ENCODE assay signal across 26 cellular contexts in genomic region chr6:49736017-49736508, GRCh38. TPM values are rescaled to one million over a fixed set of nuclear protein-coding genes. Genes with fewer than 3 reads are reported as not detected.
DNase-seq lines count a peak whose midpoint lies in the region; ATAC-seq, FAIRE-seq and TF ChIP-seq lines count a peak whose summit lies in the region.
"Had no signal": no experiment of that assay in that cellular context is flagged by ENCODE, and none has a peak within 500 bp of the region (broad histone marks: within the 10 kb centered on the region; RNA-seq: fewer than 3 reads in every experiment).

No MANE protein-coding gene starts in this region.

- H3K4me2 ChIP-seq in GM23338 (no peak overlapping the region), K562 (ENCODE audit: insufficient read depth, low read length) (peak overlapping the region; percentile 10; the same call in 1 of the 2 replicates), neural progenitor cell (no peak overlapping the region)
- H3K4me2 ChIP-seq: KMS-11 had no signal

- H3K79me2 ChIP-seq in GM23338 (replicated peaks; ENCODE audit: insufficient read depth), result no peaks in the 10 kb centered on the region
- no peaks in the 10 kb centered on the region for H3K79me2 ChIP-seq in K562 (ENCODE audit: control insufficient read depth, insufficient read depth, low read length)
- H3K79me2 ChIP-seq in neural progenitor cell (ENCODE audit: low read depth), result no peaks in the 10 kb centered on the region

- intact Hi-C loops in K562 (cut with micrococcal nuclease), result loop anchor here (1.0 to 5.0 kb wide), 5 partner anchors 90 to 274 kb away; partner anchors contain the start of genes CENPQ, MMUT and RHAG

- CTCF ChIA-PET in K562 (lab: Yijun Ruan, JAX; ENCODE audit: low intra/inter-chr PET ratio), result no interaction called here
- CTCF ChIA-PET in WTC11 (lab: Charles Lee), result interaction anchor here (0.6 kb wide), 1 partner anchor 581 kb away, joined by 4 read pairs; no protein-coding TSS in a partner anchor

- peak; percentile 31 to 62 for TF ChIP-seq RAD21 in K562 (CRISPR knock-in tag; conservative IDR thresholded peaks at IDR 0.05 in 1 of 2, IDR thresholded peaks at IDR 0.05 in 1 of 2)

- H3K4me1 ChIP-seq in GM23338 (ENCODE audit: insufficient read depth) (no peaks in the 10 kb centered on the region), K562 (replicated peaks in 1 of 2; ENCODE audit: control insufficient read depth in 2 of 2, insufficient read depth in 2 of 2, low read length in 2 of 2) (peaks cover 0 to 49% of the 10 kb centered on the region in 2 experiments; a peak in 3 of 5 replicates), neutrophil (ENCODE audit: control insufficient read depth in 1 of 2, insufficient read depth in 1 of 2, low read depth in 1 of 2, low read length in 1 of 2) (peaks cover 23 to 28% of the 10 kb centered on the region in 2 experiments), neural progenitor cell (no peaks in the 10 kb centered on the region)
- H3K4me1 ChIP-seq: SJSA1 had no signal

- H3K9me2 ChIP-seq in GM23338 (ENCODE audit: insufficient read depth), result no peaks in the 10 kb centered on the region

- H3K9me3 Mint-ChIP-seq in GM23338 (no peaks in the 10 kb centered on the region), WTC11 (no peaks in the 10 kb centered on the region), immature natural killer cell (peaks cover 0 to 38% (median 5%) of the 10 kb centered on the region in 6 donors), neural progenitor cell (no peaks in the 10 kb centered on the region)
- H3K9me3 Mint-ChIP-seq: H9 had no signal

- no peak for DNase-seq in GM23338 (ENCODE audit: low spot score)
- DNase-seq in OCI-M2 (lab: John Stamatoyannopoulos, UW; ENCODE audit: unreplicated experiment), result peak; percentile 33
- peak; percentile 60 to 88 (median 78) for DNase-seq in K562 (ENCODE audit: extremely low read depth in 1 of 4, low spot score in 3 of 4)
- DNase-seq in WTC11 (ENCODE audit: low spot score), result no peak
- DNase-seq in immature natural killer cell, result no peak
- DNase-seq in neural progenitor cell (ENCODE audit: low spot score), result no peak
- DNase-seq: C1 segment of cervical spinal cord; CD8-positive, alpha-beta memory T cell; GM23248; H9; IMR-90; MM.1S; NCI-H1048; NCI-H1694; NCI-H2029 treated with DMSO at 0.1 percent for 48 hours; NCI-H2171 treated with DMSO at 0.1 percent for 48 hours; NCI-H524; NK-92 treated with Interleukin-12 subunit alpha and Interleukin-12 subunit beta, amount 100 ng/mL, for 24 hours; Right ventricle myocardium superior; RPMI8226; T-cell had no signal

- no peak overlapping the region for H3K4me3 Mint-ChIP-seq in GM23338
- no peak overlapping the region for H3K4me3 Mint-ChIP-seq in WTC11
- H3K4me3 Mint-ChIP-seq in immature natural killer cell, result no peak overlapping the region
- no peak overlapping the region for H3K4me3 Mint-ChIP-seq in neural progenitor cell
- H3K4me3 Mint-ChIP-seq: CD8-positive, alpha-beta memory T cell; H9; T-cell had no signal

- no TSS peak for BruUV-seq in K562 (replicated peaks; lab: Mats Ljungman, UMichigan)

- H2AFZ ChIP-seq in GM23338, result peak overlapping the region; percentile 6; the same call in 1 of the 2 replicates
- peak overlapping the region; percentile 58 for H2AFZ ChIP-seq in K562 (ENCODE audit: low read depth, low read length)
- no peak overlapping the region for H2AFZ ChIP-seq in neural progenitor cell (replicated peaks)
- H2AFZ ChIP-seq: GM23248 had no signal

- H3K4me3 ChIP-seq in GM23338, result no peak overlapping the region
- H3K4me3 ChIP-seq in K562, result no peak overlapping the region
- no peak overlapping the region for H3K4me3 ChIP-seq in neutrophil (ENCODE audit: low read depth in 1 of 2, low read length in 1 of 2)
- H3K4me3 ChIP-seq in neural progenitor cell, result no peak overlapping the region
- H3K4me3 ChIP-seq: GM23248, SJSA1 had no signal

- H3K9ac ChIP-seq in K562 (ENCODE audit: insufficient read depth in 1 of 2, low read depth in 2 of 2, low read length in 2 of 2) (peak overlapping the region in 1 of 2 experiments; percentile 42; a peak in 1 of 4 replicates), neural progenitor cell (no peak overlapping the region)
- H3K9ac ChIP-seq: GM23248, KMS-11 had no signal

- no peaks in the 10 kb centered on the region for H3K4me1 Mint-ChIP-seq in GM23338
- H3K4me1 Mint-ChIP-seq in WTC11, result peaks cover 4% of the 10 kb centered on the region; the same call in 1 of the 2 replicates
- no peaks in the 10 kb centered on the region for H3K4me1 Mint-ChIP-seq in immature natural killer cell
- no peaks in the 10 kb centered on the region for H3K4me1 Mint-ChIP-seq in neural progenitor cell
- H3K4me1 Mint-ChIP-seq: CD8-positive, alpha-beta memory T cell; H9; T-cell had no signal

- no peak for ATAC-seq in GM23338
- ATAC-seq in K562, result peak; percentile 88
- no peak for ATAC-seq in WTC11
- ATAC-seq: T-cell had no signal

- TF ChIP-seq POLR2A in K562 (conservative IDR thresholded peaks at IDR 0.05), result no peak

- H3K36me3 Mint-ChIP-seq in GM23338 (ENCODE audit: low read depth) (no peaks in the 10 kb centered on the region), WTC11 (no peaks in the 10 kb centered on the region), immature natural killer cell (no peaks in the 10 kb centered on the region), neural progenitor cell (no peaks in the 10 kb centered on the region)
- H3K36me3 Mint-ChIP-seq: CD8-positive, alpha-beta memory T cell; T-cell had no signal

- TF ChIP-seq EP300 in K562 (IDR thresholded peaks at IDR 0.05; ENCODE audit: low read length), result peak; percentile 93

- H3F3A ChIP-seq in GM23338 (replicated peaks; ENCODE audit: low read depth) (no peaks in the 10 kb centered on the region), neural progenitor cell (ENCODE audit: low read depth) (no peaks in the 10 kb centered on the region)

- H3K27me3 Mint-ChIP-seq in GM23338 (ENCODE audit: insufficient read depth, low read depth, poor library complexity) (no peaks in the 10 kb centered on the region), WTC11 (ENCODE audit: low read depth) (no peaks in the 10 kb centered on the region), immature natural killer cell (ENCODE audit: low read depth in 3 of 3) (no peaks in the 10 kb centered on the region), neural progenitor cell (ENCODE audit: insufficient read depth, low read depth) (no peaks in the 10 kb centered on the region)
- H3K27me3 Mint-ChIP-seq: CD8-positive, alpha-beta memory T cell; T-cell had no signal

- in situ Hi-C loops in K562 (cut with MboI), result no loop called here

- H3K9me1 ChIP-seq in K562 (ENCODE audit: control insufficient read depth, insufficient read depth, low read length), result no peaks in the 10 kb centered on the region

- TF ChIP-seq CTCF in GM23338 (conservative IDR thresholded peaks at IDR 0.05; ENCODE audit: low read depth in 2 of 2) (no peak), K562 (IDR thresholded peaks at IDR 0.05 in 2 of 3, conservative IDR thresholded peaks at IDR 0.05 in 1 of 3; ENCODE audit: insufficient read depth in 2 of 3, low read depth in 1 of 3, low read length in 3 of 3) (peak in 1 of 3 experiments; percentile 30; a peak in 2 of 6 replicates), neutrophil (IDR thresholded peaks at IDR 0.05) (no peak), WTC11 (IDR thresholded peaks at IDR 0.05) (no peak), neural progenitor cell (IDR thresholded peaks at IDR 0.05) (no peak)

- no peak overlapping the region for H3K27ac ChIP-seq in GM23338 (ENCODE audit: low read depth)
- H3K27ac ChIP-seq in K562 (ENCODE audit: extremely low read depth, low read depth, low read length), result peak overlapping the region; percentile 50
- peak overlapping the region; percentile 14 for H3K27ac ChIP-seq in neutrophil
- no peak overlapping the region for H3K27ac ChIP-seq in neural progenitor cell
- H3K27ac ChIP-seq: GM23248, KMS-11, SJSA1 had no signal

- no peaks in the 10 kb centered on the region for H3K36me3 ChIP-seq in GM23338 (ENCODE audit: insufficient read depth)
- H3K36me3 ChIP-seq in K562 (ENCODE audit: control insufficient read depth, insufficient read depth, low read length), result no peaks in the 10 kb centered on the region; the same call in 2 of the 3 replicates
- H3K36me3 ChIP-seq in neutrophil, result peaks cover 63% of the 10 kb centered on the region
- no peaks in the 10 kb centered on the region for H3K36me3 ChIP-seq in neural progenitor cell
- H3K36me3 ChIP-seq: SJSA1 had no signal

- H3K9me3 ChIP-seq in K562 (replicated peaks; ENCODE audit: control insufficient read depth, insufficient read depth, low read depth, low read length) (no peaks in the 10 kb centered on the region), neutrophil (no peaks in the 10 kb centered on the region), neural progenitor cell (ENCODE audit: low read depth) (no peaks in the 10 kb centered on the region)
- H3K9me3 ChIP-seq: SJSA1 had no signal

- H4K20me1 ChIP-seq in GM23338 (replicated peaks; ENCODE audit: insufficient read depth) (no peaks in the 10 kb centered on the region), K562 (replicated peaks; ENCODE audit: control insufficient read depth, insufficient read depth, low read length) (no peaks in the 10 kb centered on the region), neural progenitor cell (ENCODE audit: low read depth) (no peaks in the 10 kb centered on the region)

- POLR2A ChIA-PET in K562 (lab: Yijun Ruan, JAX) (interaction anchor here (0.6 to 1.7 kb wide), 4 partner anchors 8 to 214 kb away, joined by 3 to 6 read pairs (median 4); no protein-coding TSS in a partner anchor), WTC11 (lab: Charles Lee) (no interaction called here)

- H3K27ac Mint-ChIP-seq in GM23338 (no peak overlapping the region), WTC11 (no peak overlapping the region), immature natural killer cell (no peak overlapping the region), neural progenitor cell (no peak overlapping the region)
- H3K27ac Mint-ChIP-seq: CD8-positive, alpha-beta memory T cell; H9; T-cell had no signal

- under 1% methylated on average over 4 of the region's 4 CpGs for WGBS in K562 (ENCODE audit: insufficient coverage, low coverage, missing lambda C conversion rate)

- peak; percentile 96 for FAIRE-seq in K562 (lab: Jason Lieb, UNC)
- FAIRE-seq: GM18507 had no signal

- H3K27me3 ChIP-seq in GM23338 (ENCODE audit: insufficient read depth) (no peaks in the 10 kb centered on the region), K562 (ENCODE audit: control insufficient read depth in 2 of 2, insufficient read depth in 2 of 2, low read length in 2 of 2) (no peaks in the 10 kb centered on the region), neutrophil (no peaks in the 10 kb centered on the region), neural progenitor cell (no peaks in the 10 kb centered on the region)
- H3K27me3 ChIP-seq: SJSA1 had no signal

RNA-seq across cellular contexts. Expression of gene CRISP3, which starts 8.1 kb away (rescaled TPM):
- not detected in 2 replicates for total RNA-seq in GM23338 (2014; rRNA removed; shearing (Covaris generic))
- polyA plus RNA-seq in GM23338 (2016; fragmentation: Nextera tagmentation; extraction: Ambion mirVana) (not detected in 2 replicates), K562 (2011; rRNA removed) (0.55 and 0.79 TPM in 2 replicates), K562 (2014; fragmentation: Illumina TruSeq; extraction: Trizol) (0.64 and 0.94 TPM in 2 replicates), K562 (2014; fragmentation: Nextera tagmentation; extraction: Ambion mirVana) (under 1 TPM; 0.39 to 0.73 TPM), K562 (2014; rRNA removed) (0.21 and 0.23 TPM in 2 replicates), immature natural killer cell (not detected)
- 0.84 TPM in 1 of 2 replicates, not detected in the other for total RNA-seq in K562 (2011; cell fraction: chromatin; rRNA removed; ENCODE audit: low replicate concordance)
- total RNA-seq in K562 (2011; cell fraction: nucleolus; rRNA removed), result 0.83 and 1.1 TPM in 2 replicates
- 2.6 and 2.7 TPM in 2 replicates for total RNA-seq in K562 (2011; cell fraction: nucleoplasm; rRNA removed)
- total RNA-seq in K562 (2014; rRNA removed) (0.29 and 0.36 TPM in 2 replicates), K562 (2014; rRNA removed; fragmentation: Illumina TruSeq; extraction: Trizol) (0.58 and 0.77 TPM in 2 replicates), K562 (2015; rRNA removed; fragmentation: Illumina TruSeq; extraction: Trizol) (1.8 and 2.0 TPM in 2 replicates), K562 (2021) (0.29 and 0.31 TPM in 2 replicates), WTC11 (2021) (not detected in 3 replicates), neural progenitor cell (ENCODE audit: low replicate concordance) (not detected in 2 replicates)
- 0.24 and 0.35 TPM in 2 replicates for polyA plus RNA-seq in K562 (2011; cell fraction: cytosol; rRNA removed)
- polyA plus RNA-seq in K562 (2011; cell fraction: nucleus; rRNA removed), result 0.10 and 0.41 TPM in 2 replicates
- polyA plus RNA-seq in K562 (2012), result 0.81 and 0.90 TPM in 2 replicates
- 0.84 and 1.7 TPM in 2 replicates for polyA minus RNA-seq in K562 (2011; rRNA and poly(A)+ RNA removed)
- not detected in 2 replicates for polyA minus RNA-seq in K562 (2011; cell fraction: cytosol; rRNA and poly(A)+ RNA removed)
- polyA minus RNA-seq in K562 (2011; cell fraction: nucleus; rRNA and poly(A)+ RNA removed), result 0.13 TPM in 1 of 2 replicates, not detected in the other
- total RNA-seq: A673; CD8-positive, alpha-beta memory T cell; GM23248; H9; IMR-90; Right ventricle myocardium superior; SJSA1; T-cell had no signal
- polyA plus RNA-seq: CD8-positive, alpha-beta memory T cell; GM23248; IMR-90 had no signal

RNA-seq across cellular contexts. Expression of gene CRISP2, which starts 22.7 kb away (rescaled TPM):
- total RNA-seq in GM23338 (2014; rRNA removed; shearing (Covaris generic)), result 0.50 and 0.63 TPM in 2 replicates
- polyA plus RNA-seq in GM23338 (2016; fragmentation: Nextera tagmentation; extraction: Ambion mirVana), result 1.1 and 1.2 TPM in 2 replicates
- total RNA-seq in K562 (2011; cell fraction: chromatin; rRNA removed; ENCODE audit: low replicate concordance), result not detected in 2 replicates
- total RNA-seq in K562 (2011; cell fraction: nucleolus; rRNA removed), result not detected in 2 replicates
- not detected in 2 replicates for total RNA-seq in K562 (2011; cell fraction: nucleoplasm; rRNA removed)
- not detected in 2 replicates for total RNA-seq in K562 (2014; rRNA removed)
- total RNA-seq in K562 (2014; rRNA removed; fragmentation: Illumina TruSeq; extraction: Trizol), result 0.13 TPM in 1 of 2 replicates, not detected in the other
- not detected in 2 replicates for total RNA-seq in K562 (2015; rRNA removed; fragmentation: Illumina TruSeq; extraction: Trizol)
- total RNA-seq in K562 (2021), result not detected in 2 replicates
- 0.07 TPM in 1 of 2 replicates, not detected in the other for polyA plus RNA-seq in K562 (2011; rRNA removed)
- not detected in 2 replicates for polyA plus RNA-seq in K562 (2011; cell fraction: cytosol; rRNA removed)
- not detected in 2 replicates for polyA plus RNA-seq in K562 (2011; cell fraction: nucleus; rRNA removed)
- polyA plus RNA-seq in K562 (2012), result not detected in 2 replicates
- 0.15 TPM in 1 of 2 replicates, not detected in the other for polyA plus RNA-seq in K562 (2014; fragmentation: Illumina TruSeq; extraction: Trizol)
- polyA plus RNA-seq in K562 (2014; fragmentation: Nextera tagmentation; extraction: Ambion mirVana), result not detected
- not detected in 2 replicates for polyA plus RNA-seq in K562 (2014; rRNA removed)
- polyA minus RNA-seq in K562 (2011; rRNA and poly(A)+ RNA removed), result not detected in 2 replicates
- not detected in 2 replicates for polyA minus RNA-seq in K562 (2011; cell fraction: cytosol; rRNA and poly(A)+ RNA removed)
- not detected in 2 replicates for polyA minus RNA-seq in K562 (2011; cell fraction: nucleus; rRNA and poly(A)+ RNA removed)
- total RNA-seq in WTC11 (2021), result not detected in 3 replicates
- polyA plus RNA-seq in immature natural killer cell, result not detected
- not detected in 2 replicates for total RNA-seq in neural progenitor cell (ENCODE audit: low replicate concordance)
- total RNA-seq: A673; CD8-positive, alpha-beta memory T cell; GM23248; H9; IMR-90; Right ventricle myocardium superior; SJSA1; T-cell had no signal
- polyA plus RNA-seq: CD8-positive, alpha-beta memory T cell; GM23248; IMR-90 had no signal

RNA-seq across cellular contexts. Expression of gene PGK2, which starts 51.0 kb away (rescaled TPM):
- not detected in 2 replicates for total RNA-seq in GM23338 (2014; rRNA removed; shearing (Covaris generic))
- polyA plus RNA-seq in GM23338 (2016; fragmentation: Nextera tagmentation; extraction: Ambion mirVana) (not detected in 2 replicates), K562 (2011; rRNA removed) (not detected in 2 replicates), K562 (2014; fragmentation: Illumina TruSeq; extraction: Trizol) (not detected in 2 replicates), K562 (2014; fragmentation: Nextera tagmentation; extraction: Ambion mirVana) (not detected), K562 (2014; rRNA removed) (not detected in 2 replicates), immature natural killer cell (not detected)
- not detected in 2 replicates for total RNA-seq in K562 (2011; cell fraction: chromatin; rRNA removed; ENCODE audit: low replicate concordance)
- total RNA-seq in K562 (2011; cell fraction: nucleolus; rRNA removed), result not detected in 2 replicates
- not detected in 2 replicates for total RNA-seq in K562 (2011; cell fraction: nucleoplasm; rRNA removed)
- total RNA-seq in K562 (2014; rRNA removed) (not detected in 2 replicates), K562 (2014; rRNA removed; fragmentation: Illumina TruSeq; extraction: Trizol) (not detected in 2 replicates), K562 (2015; rRNA removed; fragmentation: Illumina TruSeq; extraction: Trizol) (not detected in 2 replicates), K562 (2021) (not detected in 2 replicates), WTC11 (2021) (not detected in 3 replicates), neural progenitor cell (ENCODE audit: low replicate concordance) (not detected in 2 replicates)
- polyA plus RNA-seq in K562 (2011; cell fraction: cytosol; rRNA removed), result not detected in 2 replicates
- polyA plus RNA-seq in K562 (2011; cell fraction: nucleus; rRNA removed), result not detected in 2 replicates
- not detected in 2 replicates for polyA plus RNA-seq in K562 (2012)
- polyA minus RNA-seq in K562 (2011; rRNA and poly(A)+ RNA removed), result 0.12 TPM in 1 of 2 replicates, not detected in the other
- not detected in 2 replicates for polyA minus RNA-seq in K562 (2011; cell fraction: cytosol; rRNA and poly(A)+ RNA removed)
- not detected in 2 replicates for polyA minus RNA-seq in K562 (2011; cell fraction: nucleus; rRNA and poly(A)+ RNA removed)
- total RNA-seq: A673; CD8-positive, alpha-beta memory T cell; GM23248; H9; IMR-90; Right ventricle myocardium superior; SJSA1; T-cell had no signal
- polyA plus RNA-seq: CD8-positive, alpha-beta memory T cell; GM23248; IMR-90 had no signal

Comparison
In these comparisons a context has a peak if more than half of its experiments do, and no peak if none do; other contexts are left out.
1. DNase-seq: peak in OCI-M2 (single experiment) and K562 (4 of 4); none in GM23338 (single experiment), WTC11 (single experiment), immature natural killer cell (0 of 3) and neural progenitor cell (single experiment).
2. H3K27ac ChIP-seq: peak in K562 (single experiment) and neutrophil (single experiment); none in GM23338 (single experiment) and neural progenitor cell (single experiment).